Comparison of ENCODE assay signal across 8 cellular contexts in genomic region chr10:54402576-54402975, GRCh38.
DNase-seq lines count a peak whose midpoint lies in the region; ATAC-seq, FAIRE-seq and TF ChIP-seq lines count a peak whose summit lies in the region.

No MANE protein-coding gene starts in this region.

- no peaks in the 10 kb centered on the region for H3K9me3 ChIP-seq in HEK293 (ENCODE audit: control insufficient read depth, insufficient read depth, low read depth, low read length)
- peaks cover 0 to 3% of the 10 kb centered on the region in 2 donors for H3K9me3 ChIP-seq in kidney (ENCODE audit: control insufficient read depth in 1 of 2, low read length in 2 of 2)

- H3K4me1 ChIP-seq in HEK293 (ENCODE audit: control insufficient read depth, insufficient read depth, low read length), result no peaks in the 10 kb centered on the region
- no peaks in the 10 kb centered on the region for H3K4me1 ChIP-seq in kidney (ENCODE audit: control insufficient read depth in 1 of 2, insufficient read depth in 1 of 2, low read depth in 1 of 2, low read length in 2 of 2)

- H3K9ac ChIP-seq in kidney (ENCODE audit: low read length in 2 of 2), result no peak overlapping the region

- CTCF ChIA-PET in HEK293 (lab: Yijun Ruan, JAX), result interaction anchor here (0.6 to 1.1 kb wide), 5 partner anchors 37 to 1962 kb away, joined by 3 to 4 read pairs (median 3); no protein-coding TSS in a partner anchor

- DNase-seq in Ammon's horn (ENCODE audit: low spot score) (peak; percentile 40), kidney (no peak), HTR-8/SVneo (ENCODE audit: insufficient read length, low spot score) (no peak)
- DNase-seq in effector CD4-positive, alpha-beta T cell, result no peak

- POLR2A ChIA-PET in HEK293 (lab: Yijun Ruan, JAX), result no interaction called here

- H3K36me3 ChIP-seq in HEK293 (ENCODE audit: control insufficient read depth in 2 of 2, insufficient read depth in 1 of 2, low read length in 2 of 2) (no peaks in the 10 kb centered on the region), kidney (ENCODE audit: control insufficient read depth in 1 of 2, insufficient read depth in 2 of 2, low read length in 2 of 2) (no peaks in the 10 kb centered on the region)

- ATAC-seq in GM21515 (IDR thresholded peaks at IDR 0.05; ENCODE audit: unreplicated experiment) (no peak), GM18502 (IDR thresholded peaks at IDR 0.05; ENCODE audit: poor library complexity, unreplicated experiment) (no peak)

- H3K27ac ChIP-seq in HEK293 (ENCODE audit: extremely low read depth, low read depth, low read length) (no peak overlapping the region), VCaP (no peak overlapping the region), kidney (ENCODE audit: low read depth in 2 of 2, low read length in 2 of 2) (no peak overlapping the region)

- no peak for FAIRE-seq in kidney (lab: Jason Lieb, UNC)
- FAIRE-seq in HTR-8/SVneo (lab: Jason Lieb, UNC), result no peak

- TF ChIP-seq CTCF in HEK293 (tag by site-specific recombination; IDR thresholded peaks at IDR 0.05) (no peak), VCaP (conservative IDR thresholded peaks at IDR 0.05) (peak; percentile 73), kidney (IDR thresholded peaks at IDR 0.05; ENCODE audit: borderline replicate concordance, extremely low read depth, insufficient read depth) (peak; percentile 34)

- H3K4me3 ChIP-seq in HEK293 (ENCODE audit: low read depth, low read length) (no peak overlapping the region), kidney (ENCODE audit: low read length in 2 of 2) (no peak overlapping the region)

- intact Hi-C loops in kidney (cut with DNase I), result no loop called here

TF ChIP-seq in HEK293, 187 proteins besides CTCF, POLR2A, EP300 and RAD21:
- TF ChIP-seq ZNF654 (tag by site-specific recombination; IDR thresholded peaks at IDR 0.05; ENCODE audit: low read depth) (peak; percentile 15; the same call in 1 of the 2 replicates), ZNF639 (tag by site-specific recombination; IDR thresholded peaks at IDR 0.05) (no peak), YY2 (tag by site-specific recombination; IDR thresholded peaks at IDR 0.05) (no peak)
TF ChIP-seq in HEK293: peak in this region for 1.
